ENCODE assay signal across 1 cellular context in genomic region chr19:6586056-6586455, GRCh38.
TF ChIP-seq lines count a peak whose summit lies in the region.

No MANE protein-coding gene starts in this region.

TF ChIP-seq in SK-N-SH treated with all-trans-retinoic acid at 6 μM for 48 hours, 23 proteins besides CTCF, POLR2A, EP300 and RAD21 (continued from another document):
- TF ChIP-seq PATZ1 (CRISPR knock-in tag; IDR thresholded peaks at IDR 0.05; ENCODE audit: borderline replicate concordance) (no peak), ZC3H10 (CRISPR knock-in tag; IDR thresholded peaks at IDR 0.05) (no peak), TCF4 (CRISPR knock-in tag; IDR thresholded peaks at IDR 0.05; ENCODE audit: borderline replicate concordance) (no peak), ARNTL (CRISPR knock-in tag; IDR thresholded peaks at IDR 0.05; ENCODE audit: borderline replicate concordance, low read depth) (no peak), CREB5 (CRISPR knock-in tag; IDR thresholded peaks at IDR 0.05; ENCODE audit: low read depth) (no peak)
TF ChIP-seq in SK-N-SH treated with all-trans-retinoic acid at 6 μM for 48 hours: peak in this region for 0.
